Comparison of ENCODE assay signal across 7 cellular contexts in genomic region chr7:73715648-73716317, GRCh38. TPM values are rescaled to one million over a fixed set of nuclear protein-coding genes. Genes with fewer than 3 reads are reported as not detected.
A peak's percentile ranks its signal among the peaks of the same experiment; 100 is the strongest.
DNase-seq lines count a peak whose midpoint lies in the region; ATAC-seq and TF ChIP-seq lines count a peak whose summit lies in the region.

No MANE protein-coding gene starts in this region.

- peaks cover 0 to 63% (median 35%) of the 10 kb centered on the region in 3 donors for H3K4me1 ChIP-seq in gastroesophageal sphincter

- H3K27ac ChIP-seq in gastroesophageal sphincter: peak overlapping the region in 3 of 4 donors; percentile 76 to 83 (median 80)

- peaks cover 40% of the 10 kb centered on the region for H3K27me3 Mint-ChIP-seq in activated B cell treated with CpG ODN at 0.5 μM for 24 hours

- CTCF ChIA-PET in activated B cell treated with CpG ODN at 0.5 μM for 24 hours (lab: Charles Lee): no interaction called here

- DNase-seq in NCI-H146 treated with DMSO at 0.1 percent for 48 hours (lab: John Stamatoyannopoulos, UW; ENCODE audit: unreplicated experiment): peak; percentile 93
- DNase-seq in activated B cell treated with CpG ODN at 0.5 μM for 24 hours: no peak
- DNase-seq in stimulated activated CD8-positive, alpha-beta memory T cell treated with anti-CD3 and anti-CD28 coated beads, Interleukin-7, amount 100 ng/mL, for 24 hours (ENCODE audit: low read depth): peak; percentile 39

- 36% methylated on average over 9 of the region's 16 CpGs; no CpG with 5 or more reads in 1 of the 2 donors for WGBS in gastroesophageal sphincter (ENCODE audit: low coverage in 1 of 2), 2 donors

- POLR2A ChIA-PET in activated B cell treated with CpG ODN at 0.5 μM for 24 hours (lab: Charles Lee): no interaction called here

- no peak for TF ChIP-seq EP300 in gastroesophageal sphincter (IDR thresholded peaks at IDR 0.05)

- no peak overlapping the region for H3K4me3 ChIP-seq in gastroesophageal sphincter

- no peak overlapping the region for H3K27ac Mint-ChIP-seq in activated B cell treated with CpG ODN at 0.5 μM for 24 hours

- TF ChIP-seq CTCF in activated B cell treated with CpG ODN at 0.5 μM for 24 hours (IDR thresholded peaks at IDR 0.05) (no peak), gastroesophageal sphincter (IDR thresholded peaks at IDR 0.05) (no peak)

- no peak overlapping the region for H3K4me3 Mint-ChIP-seq in activated B cell treated with CpG ODN at 0.5 μM for 24 hours

- no peaks in the 10 kb centered on the region for H3K36me3 Mint-ChIP-seq in activated B cell treated with CpG ODN at 0.5 μM for 24 hours (ENCODE audit: low read depth)

- no peaks in the 10 kb centered on the region for H3K9me3 ChIP-seq in gastroesophageal sphincter

- no peaks in the 10 kb centered on the region for H3K36me3 ChIP-seq in gastroesophageal sphincter

- no peaks in the 10 kb centered on the region for H3K9me3 Mint-ChIP-seq in activated B cell treated with CpG ODN at 0.5 μM for 24 hours

- H3K27me3 ChIP-seq in gastroesophageal sphincter: no peaks in the 10 kb centered on the region

- H3K4me1 Mint-ChIP-seq in activated B cell treated with CpG ODN at 0.5 μM for 24 hours: peaks cover 21% of the 10 kb centered on the region

- no peak for TF ChIP-seq POLR2A in gastroesophageal sphincter (IDR thresholded peaks at IDR 0.05)

- intact Hi-C loops in activated B cell treated with CpG ODN at 0.5 μM for 24 hours (cut with micrococcal nuclease): no loop called here

- peak; percentile 57 for ATAC-seq in GM18868 (IDR thresholded peaks at IDR 0.05; ENCODE audit: unreplicated experiment)
- peak; percentile 25 for ATAC-seq in activated B cell treated with CpG ODN at 0.5 μM for 24 hours (ENCODE audit: low read depth)
- peak; percentile 54 for ATAC-seq in gastroesophageal sphincter
- no peak for ATAC-seq in GM19035 (IDR thresholded peaks at IDR 0.05; ENCODE audit: unreplicated experiment)
- ATAC-seq in HG03175 (IDR thresholded peaks at IDR 0.05; ENCODE audit: unreplicated experiment): no peak

RNA-seq across cellular contexts. Expression of gene STX1A, which starts 3.7 kb away (rescaled TPM):
- total RNA-seq in activated B cell treated with CpG ODN at 0.5 μM for 24 hours (1.8 and 2.1 TPM in 2 replicates), gastroesophageal sphincter (10 to 100 TPM in 3 of 4 donors, 1 to 10 TPM in 1; 9.6 to 24.0 (median 15.2) TPM)

RNA-seq across cellular contexts. Expression of gene ABHD11, which starts 22.8 kb away (rescaled TPM):
- total RNA-seq in activated B cell treated with CpG ODN at 0.5 μM for 24 hours: 12.1 and 15.9 TPM in 2 replicates
- 1 to 10 TPM; 5.6 to 8.5 (median 6.6) TPM for total RNA-seq in gastroesophageal sphincter

RNA-seq across cellular contexts. Expression of gene BUD23, which starts 32.4 kb away (rescaled TPM):
- total RNA-seq in activated B cell treated with CpG ODN at 0.5 μM for 24 hours (69.0 and 74.8 TPM in 2 replicates), gastroesophageal sphincter (10 to 100 TPM; 41.5 to 65.0 (median 45.3) TPM)

RNA-seq across cellular contexts. Expression of gene DNAJC30, which starts 32.5 kb away (rescaled TPM):
- 13.7 and 14.2 TPM in 2 replicates for total RNA-seq in activated B cell treated with CpG ODN at 0.5 μM for 24 hours
- 1 to 10 TPM; 2.3 to 9.3 (median 5.3) TPM for total RNA-seq in gastroesophageal sphincter

RNA-seq across cellular contexts. Expression of gene VPS37D, which starts 48.2 kb away (rescaled TPM):
- total RNA-seq in activated B cell treated with CpG ODN at 0.5 μM for 24 hours (0.17 and 0.24 TPM in 2 replicates), gastroesophageal sphincter (1 to 10 TPM; 2.6 to 7.0 (median 3.2) TPM)

Comparison
In these comparisons a context has a peak if more than half of its experiments do, and no peak if none do; other contexts are left out.
1. ATAC-seq: peak in GM18868 (single experiment), activated B cell treated with CpG ODN at 0.5 μM for 24 hours (single experiment) and gastroesophageal sphincter (single experiment); none in GM19035 (single experiment) and HG03175 (single experiment).